23 cellular contexts compared by ENCODE assay signal in genomic region chr6:36313628-36313895, GRCh38. TPM values are rescaled to one million over a fixed set of nuclear protein-coding genes. Genes with fewer than 3 reads are reported as not detected.
"Had no signal": no experiment of that assay in that cellular context is flagged by ENCODE, and none has a peak within 500 bp of the region (broad histone marks: within the 10 kb centered on the region; RNA-seq: fewer than 3 reads in every experiment).

No MANE protein-coding gene starts in this region.

- H3K27ac ChIP-seq: epithelial cell of prostate, foreskin keratinocyte, suprapubic skin had no signal

- H3K36me3 ChIP-seq: suprapubic skin had no signal

- H3K4me3 Mint-ChIP-seq: activated CD4-positive, alpha-beta memory T cell treated with anti-CD3 and anti-CD28 coated beads for 36 hours; activated CD4-positive, alpha-beta T cell treated with anti-CD3 and anti-CD28 coated beads for 36 hours; activated naive CD8-positive, alpha-beta T cell treated with anti-CD3 and anti-CD28 coated beads for 36 hours; nephron progenitor cell; stimulated activated naive CD8-positive, alpha-beta T cell treated with anti-CD3 and anti-CD28 coated beads, Interleukin-15, amount 100 ng/mL, for 72 hours; T-helper 2 cell treated with Interferon-gamma antibody and Interleukin-4, amounts not matched to agents 5 μg/mL and 100 μg/mL, for 36 hours; WTC11 had no signal

- H3K4me1 ChIP-seq: foreskin keratinocyte had no signal

- DNase-seq: activated CD4-positive, alpha-beta memory T cell treated with anti-CD3 and anti-CD28 coated beads for 36 hours; activated naive CD4-positive, alpha-beta T cell; activated naive CD8-positive, alpha-beta T cell treated with anti-CD3 and anti-CD28 coated beads for 36 hours; activated T-cell treated with anti-CD3 and anti-CD28 coated beads for 4 hours; amniotic stem cell; hippocampal formation; nephron progenitor cell; stimulated activated CD4-positive, alpha-beta T cell treated with anti-CD3 and anti-CD28 coated beads, Interleukin-2, amount 100 ng/mL, for 48 hours; stimulated activated naive CD8-positive, alpha-beta T cell treated with anti-CD3 and anti-CD28 coated beads, Interleukin-15, amount 100 ng/mL, for 72 hours had no signal

- H3K27me3 ChIP-seq: suprapubic skin had no signal

- ATAC-seq: activated CD4-positive, alpha-beta T cell treated with anti-CD3 and anti-CD28 coated beads for 36 hours; stimulated activated naive CD8-positive, alpha-beta T cell treated with anti-CD3 and anti-CD28 coated beads, Interleukin-15, amount 100 ng/mL, for 72 hours had no signal

- H3K27ac Mint-ChIP-seq: activated CD4-positive, alpha-beta memory T cell treated with anti-CD3 and anti-CD28 coated beads for 36 hours; activated CD4-positive, alpha-beta T cell treated with anti-CD3 and anti-CD28 coated beads for 36 hours; activated naive CD8-positive, alpha-beta T cell treated with anti-CD3 and anti-CD28 coated beads for 36 hours; stimulated activated naive CD8-positive, alpha-beta T cell treated with anti-CD3 and anti-CD28 coated beads, Interleukin-15, amount 100 ng/mL, for 72 hours; T-helper 2 cell treated with Interferon-gamma antibody and Interleukin-4, amounts not matched to agents 5 μg/mL and 100 μg/mL, for 36 hours had no signal

- H3K27me3 Mint-ChIP-seq: activated CD4-positive, alpha-beta memory T cell treated with anti-CD3 and anti-CD28 coated beads for 36 hours had no signal

- H3K4me1 Mint-ChIP-seq: activated CD4-positive, alpha-beta T cell treated with anti-CD3 and anti-CD28 coated beads for 36 hours; activated naive CD8-positive, alpha-beta T cell treated with anti-CD3 and anti-CD28 coated beads for 36 hours had no signal

- H3K4me3 ChIP-seq: suprapubic skin had no signal

- H3K36me3 Mint-ChIP-seq: activated CD4-positive, alpha-beta memory T cell treated with anti-CD3 and anti-CD28 coated beads for 36 hours; activated naive CD8-positive, alpha-beta T cell treated with anti-CD3 and anti-CD28 coated beads for 36 hours; type B pancreatic cell; WTC11 had no signal

- H3K9me3 Mint-ChIP-seq: activated CD4-positive, alpha-beta memory T cell treated with anti-CD3 and anti-CD28 coated beads for 36 hours; activated naive CD8-positive, alpha-beta T cell treated with anti-CD3 and anti-CD28 coated beads for 36 hours; stimulated activated naive CD8-positive, alpha-beta T cell treated with anti-CD3 and anti-CD28 coated beads, Interleukin-15, amount 100 ng/mL, for 72 hours; T-helper 2 cell treated with Interferon-gamma antibody and Interleukin-4, amounts not matched to agents 5 μg/mL and 100 μg/mL, for 36 hours; type B pancreatic cell had no signal

- H3K9me3 ChIP-seq: suprapubic skin had no signal

RNA-seq across cellular contexts. Expression of gene BNIP5, which starts 23.1 kb away (rescaled TPM):
- total RNA-seq: activated CD4-positive, alpha-beta memory T cell treated with anti-CD3 and anti-CD28 coated beads for 36 hours; activated CD4-positive, alpha-beta T cell treated with anti-CD3 and anti-CD28 coated beads for 36 hours; activated naive CD8-positive, alpha-beta T cell treated with anti-CD3 and anti-CD28 coated beads for 36 hours; dermis microvascular lymphatic vessel endothelial cell; fibroblast of lung; foreskin keratinocyte; mammary epithelial cell; myocyte; omental fat pad; skeletal muscle tissue; WTC11 had no signal

RNA-seq across cellular contexts. Expression of gene PNPLA1, which starts 43.7 kb away (rescaled TPM):
- total RNA-seq: activated CD4-positive, alpha-beta memory T cell treated with anti-CD3 and anti-CD28 coated beads for 36 hours; activated CD4-positive, alpha-beta T cell treated with anti-CD3 and anti-CD28 coated beads for 36 hours; activated naive CD8-positive, alpha-beta T cell treated with anti-CD3 and anti-CD28 coated beads for 36 hours; dermis microvascular lymphatic vessel endothelial cell; fibroblast of lung; foreskin keratinocyte; mammary epithelial cell; myocyte; progenitor cell of endocrine pancreas; skeletal muscle tissue; WTC11 had no signal
